39 cellular contexts compared by ENCODE assay signal in genomic region chr9:129191234-129191633, GRCh38.
"Had no signal": no experiment of that assay in that cellular context is flagged by ENCODE, and none has a peak within 500 bp of the region (broad histone marks: within the 10 kb centered on the region; RNA-seq: fewer than 3 reads in every experiment).

No MANE protein-coding gene starts in this region.

- H3K4me1 ChIP-seq: adrenal gland, ascending aorta, body of pancreas, breast epithelium had no signal

- FAIRE-seq: astrocyte, bronchial epithelial cell, colon had no signal

- H3K4me3 ChIP-seq: adrenal gland, ascending aorta, body of pancreas, breast epithelium, cardiac muscle cell had no signal

- H3K36me3 ChIP-seq: adrenal gland, ascending aorta, brain microvascular endothelial cell, breast epithelium, cardiac muscle cell had no signal

- H3K4me1 Mint-ChIP-seq: activated naive CD4-positive, alpha-beta T cell treated with anti-CD3 and anti-CD28 coated beads, Interleukin-2, amount 10 ng/mL, durations not matched to agents 7 days and 5 days; activated naive CD4-positive, alpha-beta T cell treated with anti-CD3 and anti-CD28 coated beads, Interleukin-2, amount 50 U/mL, for 24 hours; activated naive CD8-positive, alpha-beta T cell treated with anti-CD3 and anti-CD28 coated beads for 36 hours; activated naive CD8-positive, alpha-beta T cell treated with anti-CD3 and anti-CD28 coated beads, Interleukin-2, amount 10 ng/mL, durations not matched to agents 7 days and 5 days; activated naive CD8-positive, alpha-beta T cell treated with anti-CD3 and anti-CD28 coated beads, Interleukin-2, amount 50 U/mL, for 24 hours; activated T-helper 17 cell treated with anti-CD3 and anti-CD28 coated beads, Interleukin-2, amount 50 U/mL, for 72 hours; central memory CD8-positive, alpha-beta T cell had no signal

- H3K27ac Mint-ChIP-seq: activated naive CD4-positive, alpha-beta T cell treated with anti-CD3 and anti-CD28 coated beads for 36 hours; activated naive CD4-positive, alpha-beta T cell treated with anti-CD3 and anti-CD28 coated beads, Interleukin-2, amount 10 ng/mL, durations not matched to agents 7 days and 5 days; activated naive CD4-positive, alpha-beta T cell treated with anti-CD3 and anti-CD28 coated beads, Interleukin-2, amount 50 U/mL, for 24 hours; activated naive CD4-positive, alpha-beta T cell treated with anti-CD3 and anti-CD28 coated beads, Interleukin-2, amount 50 U/mL, for 72 hours; activated naive CD8-positive, alpha-beta T cell; activated naive CD8-positive, alpha-beta T cell treated with anti-CD3 and anti-CD28 coated beads for 36 hours; activated naive CD8-positive, alpha-beta T cell treated with anti-CD3 and anti-CD28 coated beads, Interleukin-2, amount 10 ng/mL, durations not matched to agents 7 days and 5 days; activated naive CD8-positive, alpha-beta T cell treated with anti-CD3 and anti-CD28 coated beads, Interleukin-2, amount 50 U/mL, for 24 hours; activated T-cell treated with anti-CD3 and anti-CD28 coated beads, Interleukin-2, amount 50 U/mL, for 72 hours; activated T-helper 1 cell treated with anti-CD3 and anti-CD28 coated beads, Interleukin-12 subunit alpha, Interleukin-12 subunit beta, Interleukin-2, Interleukin-4 antibody, amounts not matched to agents 30 ng/mL and 10 ng/mL and 1 ng/mL, durations not matched to agents 14 hours and 24 hours and 36 hours; activated T-helper 17 cell treated with anti-CD3 and anti-CD28 coated beads, Interleukin-2, amount 50 U/mL, for 72 hours; activated T-helper 2 cell treated with anti-CD3 and anti-CD28 coated beads, Interferon-gamma antibody, Interleukin-2, Interleukin-4, amounts not matched to agents 10 μg/mL and 5 μg/mL and 100 μg/mL, durations not matched to agents 14 hours and 24 hours and 36 hours; brain had no signal

- DNase-seq: activated effector memory CD4-positive, alpha-beta T cell treated with anti-CD3 and anti-CD28 coated beads, Interleukin-2, amount 50 U/mL, for 16 hours; activated effector memory CD4-positive, alpha-beta T cell treated with Interleukin-2 at 50 U/mL for 16 hours; activated gamma-delta T cell; activated gamma-delta T cell treated with Interleukin-2 at 50 U/mL for 16 hours; activated naive CD4-positive, alpha-beta T cell; activated naive CD4-positive, alpha-beta T cell treated with anti-CD3 and anti-CD28 coated beads for 36 hours; activated naive CD4-positive, alpha-beta T cell treated with anti-CD3 and anti-CD28 coated beads, Interleukin-2, amount 10 ng/mL, durations not matched to agents 7 days and 5 days; activated naive CD4-positive, alpha-beta T cell treated with anti-CD3 and anti-CD28 coated beads, Interleukin-2, amount 50 U/mL, for 16 hours; activated naive CD4-positive, alpha-beta T cell treated with Interleukin-2 at 50 U/mL for 16 hours; activated naive CD8-positive, alpha-beta T cell treated with anti-CD3 and anti-CD28 coated beads for 36 hours; activated naive CD8-positive, alpha-beta T cell treated with anti-CD3 and anti-CD28 coated beads, Interleukin-2, amount 10 ng/mL, durations not matched to agents 7 days and 5 days; activated naive CD8-positive, alpha-beta T cell treated with anti-CD3 and anti-CD28 coated beads, Interleukin-2, amount 50 U/mL, for 24 hours; activated T-cell treated with anti-CD3 and anti-CD28 coated beads, Interleukin-2, amount 50 U/mL, for 4 hours; activated T-cell treated with anti-CD3 and anti-CD28 coated beads, Interleukin-2, amount 50 U/mL, for 48 hours; activated T-cell treated with anti-CD3 and anti-CD28 coated beads, Interleukin-2, amount 50 U/mL, for 72 hours; adrenal gland; amniotic stem cell; amygdala; anterior cingulate cortex; aorta; body of pancreas; brain microvascular endothelial cell; caudate nucleus; central memory CD4-positive, alpha-beta T cell; cerebellar nuclear complex had no signal

- H3K27me3 Mint-ChIP-seq: activated naive CD4-positive, alpha-beta T cell treated with anti-CD3 and anti-CD28 coated beads, Interleukin-2, amount 50 U/mL, for 24 hours; activated naive CD8-positive, alpha-beta T cell had no signal

- H3K4me3 Mint-ChIP-seq: activated naive CD4-positive, alpha-beta T cell treated with anti-CD3 and anti-CD28 coated beads for 36 hours; activated naive CD4-positive, alpha-beta T cell treated with anti-CD3 and anti-CD28 coated beads, Interleukin-2, amount 10 ng/mL, durations not matched to agents 7 days and 5 days; activated naive CD4-positive, alpha-beta T cell treated with anti-CD3 and anti-CD28 coated beads, Interleukin-2, amount 50 U/mL, for 24 hours; activated naive CD8-positive, alpha-beta T cell; activated naive CD8-positive, alpha-beta T cell treated with anti-CD3 and anti-CD28 coated beads for 36 hours; activated naive CD8-positive, alpha-beta T cell treated with anti-CD3 and anti-CD28 coated beads, Interleukin-2, amount 10 ng/mL, durations not matched to agents 7 days and 5 days; activated naive CD8-positive, alpha-beta T cell treated with anti-CD3 and anti-CD28 coated beads, Interleukin-2, amount 50 U/mL, for 24 hours; activated T-cell treated with anti-CD3 and anti-CD28 coated beads, Interleukin-2, amount 50 U/mL, for 4 hours; activated T-cell treated with anti-CD3 and anti-CD28 coated beads, Interleukin-2, amount 50 U/mL, for 72 hours; activated T-helper 1 cell treated with anti-CD3 and anti-CD28 coated beads, Interleukin-12 subunit alpha, Interleukin-12 subunit beta, Interleukin-2, Interleukin-4 antibody, amounts not matched to agents 30 ng/mL and 10 ng/mL and 1 ng/mL, durations not matched to agents 14 hours and 24 hours and 36 hours; activated T-helper 17 cell treated with anti-CD3 and anti-CD28 coated beads, Interleukin-2, amount 50 U/mL, for 72 hours; brain; central memory CD8-positive, alpha-beta T cell had no signal

- H3K36me3 Mint-ChIP-seq: activated naive CD4-positive, alpha-beta T cell treated with anti-CD3 and anti-CD28 coated beads, Interleukin-2, amount 10 ng/mL, durations not matched to agents 7 days and 5 days; activated naive CD4-positive, alpha-beta T cell treated with anti-CD3 and anti-CD28 coated beads, Interleukin-2, amount 50 U/mL, for 24 hours; activated naive CD4-positive, alpha-beta T cell treated with anti-CD3 and anti-CD28 coated beads, Interleukin-2, amount 50 U/mL, for 72 hours; activated naive CD8-positive, alpha-beta T cell treated with anti-CD3 and anti-CD28 coated beads for 36 hours; activated naive CD8-positive, alpha-beta T cell treated with anti-CD3 and anti-CD28 coated beads, Interleukin-2, amount 10 ng/mL, durations not matched to agents 7 days and 5 days had no signal

- H3K27me3 ChIP-seq: adrenal gland, ascending aorta, body of pancreas, brain microvascular endothelial cell, breast epithelium, cardiac muscle cell had no signal

- H3K9me3 ChIP-seq: adrenal gland, ascending aorta, body of pancreas, breast epithelium had no signal

- H3K27ac ChIP-seq: adrenal gland, ascending aorta, body of pancreas, brain microvascular endothelial cell, breast epithelium, cardiac muscle cell had no signal

- ATAC-seq: activated naive CD4-positive, alpha-beta T cell treated with anti-CD3 and anti-CD28 coated beads, Interleukin-2, amount 50 U/mL, for 72 hours; activated naive CD8-positive, alpha-beta T cell treated with anti-CD3 and anti-CD28 coated beads, Interleukin-2, amount 50 U/mL, for 24 hours; activated T-cell treated with anti-CD3 and anti-CD28 coated beads, Interleukin-2, amount 50 U/mL, for 4 hours; activated T-cell treated with anti-CD3 and anti-CD28 coated beads, Interleukin-2, amount 50 U/mL, for 72 hours; activated T-helper 17 cell treated with anti-CD3 and anti-CD28 coated beads, Interleukin-2, amount 50 U/mL, for 72 hours; body of pancreas had no signal

- H3K9me3 Mint-ChIP-seq: activated naive CD4-positive, alpha-beta T cell treated with anti-CD3 and anti-CD28 coated beads for 36 hours; activated naive CD4-positive, alpha-beta T cell treated with anti-CD3 and anti-CD28 coated beads, Interleukin-2, amount 10 ng/mL, durations not matched to agents 7 days and 5 days; activated naive CD4-positive, alpha-beta T cell treated with anti-CD3 and anti-CD28 coated beads, Interleukin-2, amount 50 U/mL, for 24 hours; activated T-cell treated with anti-CD3 and anti-CD28 coated beads, Interleukin-2, amount 50 U/mL, for 72 hours; activated T-helper 17 cell treated with anti-CD3 and anti-CD28 coated beads, Interleukin-2, amount 50 U/mL, for 72 hours; central memory CD8-positive, alpha-beta T cell had no signal
